Comparison of ENCODE assay signal across 10 cellular contexts in genomic region chr12:49974231-49974675, GRCh38. TPM values are rescaled to one million over a fixed set of nuclear protein-coding genes. Genes with fewer than 3 reads are reported as not detected.
A peak's percentile ranks its signal among the peaks of the same experiment; 100 is the strongest.
DNase-seq lines count a peak whose midpoint lies in the region; ATAC-seq and TF ChIP-seq lines count a peak whose summit lies in the region.
"Had no signal": no experiment of that assay in that cellular context is flagged by ENCODE, and none has a peak within 500 bp of the region (broad histone marks: within the 10 kb centered on the region; RNA-seq: fewer than 3 reads in every experiment).

No MANE protein-coding gene starts in this region.

- peak; percentile 27 to 79 (median 64) for TF ChIP-seq CTCF in upper lobe of left lung (IDR thresholded peaks at IDR 0.05)
- TF ChIP-seq CTCF in mesothelial cell of epicardium (IDR thresholded peaks at IDR 0.05; ENCODE audit: unreplicated experiment) = no peak

- intact Hi-C loops in left colon (cut with DNase I, micrococcal nuclease) = loop anchor here in 1 of 2 donors (5.0 kb wide), 1 partner anchor 78 kb away; no protein-coding TSS in a partner anchor

- H3K4me3 Mint-ChIP-seq in mesothelial cell of epicardium = no peak overlapping the region

- H3K27me3 Mint-ChIP-seq in mesothelial cell of epicardium (ENCODE audit: low read depth) = peaks cover 10% of the 10 kb centered on the region

- H3K9me3 ChIP-seq in upper lobe of left lung = no peaks in the 10 kb centered on the region
- H3K9me3 ChIP-seq: BLaER1 had no signal

- H3K4me1 Mint-ChIP-seq in mesothelial cell of epicardium = peaks cover 16% of the 10 kb centered on the region

- no peaks in the 10 kb centered on the region for H3K36me3 ChIP-seq in upper lobe of left lung
- H3K36me3 ChIP-seq: BLaER1 had no signal

- H3K27ac Mint-ChIP-seq in mesothelial cell of epicardium = no peak overlapping the region

- no peak overlapping the region for H3K4me3 ChIP-seq in upper lobe of left lung
- H3K4me3 ChIP-seq: BLaER1 had no signal

- peak; percentile 83 for ATAC-seq in left colon
- ATAC-seq in upper lobe of left lung (ENCODE audit: low FRiP score in 2 of 2) = peak; percentile 65 to 82
- no peak for ATAC-seq in HG03095 (IDR thresholded peaks at IDR 0.05; ENCODE audit: unreplicated experiment)

- H3K4me1 ChIP-seq in upper lobe of left lung = peaks cover 0 to 5% (median 2%) of the 10 kb centered on the region in 4 donors

- H3K27me3 ChIP-seq in upper lobe of left lung = no peaks in the 10 kb centered on the region

- DNase-seq in NCI-H510A (lab: John Stamatoyannopoulos, UW) (peak; percentile 41), NCI-H510A treated with DMSO at 0.1 percent for 48 hours (lab: John Stamatoyannopoulos, UW) (no peak), cerebellum (ENCODE audit: low spot score) (peak; percentile 40), left colon (peak; percentile 62 to 63), upper lobe of left lung (peak in 1 of 2 donors; percentile 79), NCI-H2171 (lab: John Stamatoyannopoulos, UW) (no peak), mesothelial cell of epicardium (ENCODE audit: low spot score in 2 of 2, unreplicated experiment in 2 of 2) (no peak)

- no peak for TF ChIP-seq EP300 in upper lobe of left lung (IDR thresholded peaks at IDR 0.05)

- no peaks in the 10 kb centered on the region for H3K9me3 Mint-ChIP-seq in mesothelial cell of epicardium

- H3K36me3 Mint-ChIP-seq in mesothelial cell of epicardium = no peaks in the 10 kb centered on the region

- no peak for TF ChIP-seq POLR2A in upper lobe of left lung (IDR thresholded peaks at IDR 0.05)

- 50% methylated on average over 14 of the region's 15 CpGs; no CpG with 5 or more reads in 1 of the 2 donors for WGBS in upper lobe of left lung, 2 donors

- no peak overlapping the region for H3K27ac ChIP-seq in upper lobe of left lung

RNA-seq across cellular contexts. Expression of gene AQP6, which starts 1.5 kb away (rescaled TPM):
- 0.27 TPM for total RNA-seq in cerebellum
- not detected for total RNA-seq in left colon
- under 1 TPM in 4 of 6 donors, not detected in 2; 0.06 to 0.39 (median 0.24) TPM for total RNA-seq in upper lobe of left lung
- 0.11 to 0.16 TPM (median 0.11 TPM) in 3 replicates for total RNA-seq in mesothelial cell of epicardium
- total RNA-seq: glomerular endothelial cell had no signal

RNA-seq across cellular contexts. Expression of gene AQP5, which starts 12.6 kb away (rescaled TPM):
- total RNA-seq in cerebellum (0.82 TPM), left colon (not detected), upper lobe of left lung (10 to 100 TPM in 5 of 6 donors, 1 to 10 TPM in 1; 7.3 to 36.6 (median 18.1) TPM), mesothelial cell of epicardium (0.16 TPM in 1 of 3 replicates, not detected in the others)
- total RNA-seq: glomerular endothelial cell had no signal

RNA-seq across cellular contexts. Expression of gene AQP2, which starts 23.7 kb away (rescaled TPM):
- not detected for total RNA-seq in cerebellum
- not detected for total RNA-seq in left colon
- under 1 TPM in 1 of 6 donors, not detected in 5; 0.15 TPM for total RNA-seq in upper lobe of left lung
- total RNA-seq in mesothelial cell of epicardium = not detected in 3 replicates
- total RNA-seq: glomerular endothelial cell had no signal

RNA-seq across cellular contexts. Expression of gene RACGAP1, which starts 51.0 kb away (rescaled TPM):
- total RNA-seq in cerebellum (38.3 TPM), left colon (10 to 100 TPM; 20.0 to 25.4 TPM), upper lobe of left lung (10 to 100 TPM; 10.3 to 22.4 (median 18.4) TPM), mesothelial cell of epicardium (28.0 to 34.8 TPM (median 29.8 TPM) in 3 replicates)

Comparison
In these comparisons a context has a peak if more than half of its experiments do, and no peak if none do; other contexts are left out.
1. DNase-seq: peak in NCI-H510A (single experiment), cerebellum (single experiment) and left colon (2 of 2); none in NCI-H510A treated with DMSO at 0.1 percent for 48 hours (single experiment), NCI-H2171 (single experiment) and mesothelial cell of epicardium (0 of 2).